In the genomic region with DNA sequence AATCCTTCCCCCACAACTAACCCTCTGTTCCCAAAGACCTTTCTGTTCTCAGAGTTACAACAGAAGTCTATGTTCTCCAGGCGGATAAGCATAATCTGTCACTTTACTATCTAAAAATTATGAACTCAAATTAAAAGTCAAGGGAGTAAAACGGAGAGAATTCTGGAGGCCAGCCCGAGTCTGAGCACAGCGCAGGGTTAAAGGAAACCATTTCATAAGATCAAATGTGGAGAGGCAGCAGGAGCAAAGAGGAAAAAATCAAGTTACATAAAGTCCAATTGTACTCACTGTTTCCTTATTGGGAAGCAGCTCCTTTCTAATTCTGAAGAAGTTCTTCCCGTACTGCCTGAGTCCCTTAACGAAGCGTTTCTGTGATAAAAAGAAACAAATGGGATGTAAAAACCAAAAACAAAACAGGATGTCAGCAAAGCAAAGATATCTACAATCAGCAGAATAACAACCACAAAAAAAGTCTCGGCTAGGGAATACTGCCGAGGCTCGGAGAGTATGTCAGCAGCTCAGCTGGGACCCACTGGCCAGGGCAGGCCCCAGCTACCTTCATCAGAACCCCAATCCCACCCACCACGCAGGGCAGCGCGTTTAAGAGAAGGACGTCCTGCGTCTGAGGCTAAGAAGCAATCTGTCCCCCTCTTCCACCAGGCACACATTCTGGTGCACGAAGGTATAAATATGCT, we compare ENCODE assay signal across 8 cellular contexts.
DNase-seq lines count a peak whose midpoint lies in the region; ATAC-seq and TF ChIP-seq lines count a peak whose summit lies in the region.

No MANE protein-coding gene starts in this region.

- DNase-seq in HFF-Myc (ENCODE audit: extremely low read depth, low read depth) (no peak), cardiac muscle cell (ENCODE audit: low read depth in 1 of 2, low spot score in 1 of 2) (peak; percentile 43 to 62), gastrocnemius medialis (no peak), NCI-H1417 treated with DMSO at 0.1 percent for 48 hours (lab: John Stamatoyannopoulos, UW) (no peak), HEK293T (ENCODE audit: extremely low spot score) (no peak)
- peak; percentile 36 for DNase-seq in activated CD4-positive, alpha-beta memory T cell treated with anti-CD3 and anti-CD28 coated beads for 36 hours

- H3K9me3 ChIP-seq in cardiac muscle cell (ENCODE audit: low read depth) (no peaks in the 10 kb centered on the region), gastrocnemius medialis (no peaks in the 10 kb centered on the region)

- CTCF ChIA-PET in activated CD4-positive, alpha-beta memory T cell treated with anti-CD3 and anti-CD28 coated beads for 36 hours (lab: Charles Lee): interaction anchor here (1.0 to 5.6 kb wide), 2 partner anchors 13 to 259 kb away, joined by 3 to 33 read pairs; no protein-coding TSS in a partner anchor
- CTCF ChIA-PET in HEK293T (lab: Yijun Ruan, JAX): interaction anchor here (0.8 to 2.7 kb wide), 3 partner anchors 14 to 718 kb away, joined by 3 to 8 read pairs (median 3); no protein-coding TSS in a partner anchor

- H3K27ac ChIP-seq in cardiac muscle cell (peak overlapping the region; percentile 95), gastrocnemius medialis (peak overlapping the region; percentile 91 to 100 (median 96))

- H3K4me1 ChIP-seq in cardiac muscle cell (ENCODE audit: low read depth) (peaks cover 61% of the 10 kb centered on the region), gastrocnemius medialis (peaks cover 52 to 66% of the 10 kb centered on the region in 2 donors)

- peak; percentile 4 to 44 for TF ChIP-seq POLR2A in gastrocnemius medialis (IDR thresholded peaks at IDR 0.05)

- intact Hi-C loops in activated CD4-positive, alpha-beta memory T cell treated with anti-CD3 and anti-CD28 coated beads for 36 hours (cut with micrococcal nuclease): loop anchor here (1.0 to 10.0 kb wide), 6 partner anchors 40 to 452 kb away; partner anchors contain the start of gene ENO1
- intact Hi-C loops in gastrocnemius medialis (cut with DNase I; ENCODE audit: low total_unique reads): loop anchor here (2.0 to 10.0 kb wide), 4 partner anchors 26 to 1092 kb away; partner anchors contain the start of genes GPR157 and H6PD

- no peak overlapping the region for H3K4me3 Mint-ChIP-seq in activated CD4-positive, alpha-beta memory T cell treated with anti-CD3 and anti-CD28 coated beads for 36 hours

- H3K36me3 Mint-ChIP-seq in activated CD4-positive, alpha-beta memory T cell treated with anti-CD3 and anti-CD28 coated beads for 36 hours: peaks cover 9% of the 10 kb centered on the region

- no peak for ATAC-seq in gastrocnemius medialis
- no peak for ATAC-seq in GM21723 (IDR thresholded peaks at IDR 0.05; ENCODE audit: unreplicated experiment)
- no peak for ATAC-seq in HG03378 (IDR thresholded peaks at IDR 0.05; ENCODE audit: unreplicated experiment)

- H3K36me3 ChIP-seq in cardiac muscle cell: no peaks in the 10 kb centered on the region
- peaks cover 0 to 7% of the 10 kb centered on the region in 2 donors for H3K36me3 ChIP-seq in gastrocnemius medialis

- no peaks in the 10 kb centered on the region for H3K27me3 Mint-ChIP-seq in activated CD4-positive, alpha-beta memory T cell treated with anti-CD3 and anti-CD28 coated beads for 36 hours

- H3K4me3 ChIP-seq in HFF-Myc (replicated peaks; ENCODE audit: low read depth, low read length) (peak overlapping the region; percentile 59), cardiac muscle cell (peak overlapping the region; percentile 76), gastrocnemius medialis (peak overlapping the region; percentile 68 to 95 (median 92))

- H3K27ac Mint-ChIP-seq in activated CD4-positive, alpha-beta memory T cell treated with anti-CD3 and anti-CD28 coated beads for 36 hours: no peak overlapping the region

- no peaks in the 10 kb centered on the region for H3K9me3 Mint-ChIP-seq in activated CD4-positive, alpha-beta memory T cell treated with anti-CD3 and anti-CD28 coated beads for 36 hours

- peaks cover 32% of the 10 kb centered on the region for H3K4me1 Mint-ChIP-seq in activated CD4-positive, alpha-beta memory T cell treated with anti-CD3 and anti-CD28 coated beads for 36 hours (ENCODE audit: low read depth)

- in situ Hi-C loops in gastrocnemius medialis (cut with MboI; ENCODE audit: low sequenced_read_pairs in 4 of 4): no loop called here

- TF ChIP-seq CTCF in HFF-Myc (IDR thresholded peaks at IDR 0.05; ENCODE audit: low read depth, low read length, missing control alignments): no peak
- TF ChIP-seq CTCF in cardiac muscle cell (IDR thresholded peaks at IDR 0.05; ENCODE audit: low read depth, low read length): no peak
- TF ChIP-seq CTCF in gastrocnemius medialis (IDR thresholded peaks at IDR 0.05 in 4 of 5, conservative IDR thresholded peaks at IDR 0.05 in 1 of 5): no peak

- H3K27me3 ChIP-seq in cardiac muscle cell (no peaks in the 10 kb centered on the region), gastrocnemius medialis (no peaks in the 10 kb centered on the region)

- POLR2A ChIA-PET in activated CD4-positive, alpha-beta memory T cell treated with anti-CD3 and anti-CD28 coated beads for 36 hours (lab: Charles Lee): interaction anchor here (0.6 to 3.5 kb wide), 4 partner anchors 26 to 181 kb away, joined by 3 to 14 read pairs (median 6); no protein-coding TSS in a partner anchor
- POLR2A ChIA-PET in HEK293T (lab: Yijun Ruan, JAX): interaction anchor here (1.0 kb wide), 1 partner anchor 11 kb away, joined by 4 read pairs; no protein-coding TSS in a partner anchor

TF ChIP-seq in HEK293T, 16 proteins besides CTCF, POLR2A, EP300 and RAD21:
- no peak for TF ChIP-seq BHLHE40 (IDR thresholded peaks at IDR 0.05; ENCODE audit: borderline replicate concordance)
- TF ChIP-seq ZNF384 (IDR thresholded peaks at IDR 0.05): no peak
- no peak for TF ChIP-seq LEF1 (IDR thresholded peaks at IDR 0.05; ENCODE audit: borderline replicate concordance)
- no peak for TF ChIP-seq HDGF (IDR thresholded peaks at IDR 0.05; ENCODE audit: borderline replicate concordance)
- TF ChIP-seq NFRKB (IDR thresholded peaks at IDR 0.05): no peak
- no peak for TF ChIP-seq SP1 (IDR thresholded peaks at IDR 0.05)
- no peak for TF ChIP-seq SUZ12 (IDR thresholded peaks at IDR 0.05)
- TF ChIP-seq CTBP1 (IDR thresholded peaks at IDR 0.05; ENCODE audit: borderline replicate concordance): no peak
- no peak for TF ChIP-seq FOXM1 (IDR thresholded peaks at IDR 0.05; ENCODE audit: borderline replicate concordance)

Comparison
In these comparisons a context has a peak if more than half of its experiments do, and no peak if none do; other contexts are left out.
1. DNase-seq: peak in activated CD4-positive, alpha-beta memory T cell treated with anti-CD3 and anti-CD28 coated beads for 36 hours (single experiment) and cardiac muscle cell (2 of 2); none in HFF-Myc (single experiment), gastrocnemius medialis (0 of 2), NCI-H1417 treated with DMSO at 0.1 percent for 48 hours (single experiment) and HEK293T (single experiment).
2. Peak in every context shown above with its lines, with median percentiles within 50 percentile points of each other: H3K4me3 ChIP-seq.